9 cellular contexts compared by ENCODE assay signal in genomic region chrX:115147220-115147619, GRCh38. TPM values are rescaled to one million over a fixed set of nuclear protein-coding genes. Genes with fewer than 3 reads are reported as not detected.
DNase-seq lines count a peak whose midpoint lies in the region; ATAC-seq and TF ChIP-seq lines count a peak whose summit lies in the region.
"Had no signal": no experiment of that assay in that cellular context is flagged by ENCODE, and none has a peak within 500 bp of the region (broad histone marks: within the 10 kb centered on the region; RNA-seq: fewer than 3 reads in every experiment).

No MANE protein-coding gene starts in this region.

- no peaks in the 10 kb centered on the region for H3K36me3 ChIP-seq in Caco-2 (ENCODE audit: control insufficient read depth, insufficient read depth, low read length)

- peaks cover 8% of the 10 kb centered on the region for H3K9me3 Mint-ChIP-seq in Caco-2 (ENCODE audit: unreplicated experiment)
- H3K9me3 Mint-ChIP-seq in activated naive CD4-positive, alpha-beta T cell treated with anti-CD3 and anti-CD28 coated beads, Interleukin-2, amount 50 U/mL, for 72 hours: peaks cover 0 to 13% of the 10 kb centered on the region in 2 donors

- POLR2A ChIA-PET in Caco-2 (lab: Charles Lee): no interaction called here

- intact Hi-C loops in Caco-2 (cut with micrococcal nuclease; ENCODE audit: unreplicated experiment): loop anchor here (2.0 to 5.0 kb wide), 3 partner anchors 520 to 1218 kb away; no protein-coding TSS in a partner anchor

- in situ Hi-C loops in astrocyte of the spinal cord (cut with HindIII; ENCODE audit: low sequenced_read_pairs): no loop called here

- H3K36me3 Mint-ChIP-seq in Caco-2 (ENCODE audit: insufficient read depth, unreplicated experiment): no peaks in the 10 kb centered on the region
- no peaks in the 10 kb centered on the region for H3K36me3 Mint-ChIP-seq in activated naive CD4-positive, alpha-beta T cell treated with anti-CD3 and anti-CD28 coated beads, Interleukin-2, amount 50 U/mL, for 72 hours

- H3K27me3 Mint-ChIP-seq in Caco-2 (ENCODE audit: insufficient read depth, unreplicated experiment): peaks cover 3% of the 10 kb centered on the region

- no peak overlapping the region for H3K4me3 Mint-ChIP-seq in Caco-2 (ENCODE audit: unreplicated experiment)

- no peaks in the 10 kb centered on the region for H3K4me1 ChIP-seq in Caco-2

- TF ChIP-seq CTCF in Caco-2 (IDR thresholded peaks at IDR 0.05; ENCODE audit: insufficient read depth in 1 of 2, low read depth in 1 of 2, low read length in 1 of 2, severe bottlenecking in 1 of 2, unreplicated experiment in 1 of 2) (peak; percentile 13 to 31), astrocyte of the spinal cord (IDR thresholded peaks at IDR 0.05; ENCODE audit: low read depth, low read length) (peak; percentile 44)

- ATAC-seq in HG03565 (IDR thresholded peaks at IDR 0.05; ENCODE audit: unreplicated experiment) (no peak), HG02870 (IDR thresholded peaks at IDR 0.05; ENCODE audit: unreplicated experiment) (no peak)
- no peak for ATAC-seq in activated naive CD4-positive, alpha-beta T cell treated with anti-CD3 and anti-CD28 coated beads, Interleukin-2, amount 50 U/mL, for 72 hours

- H3K4me1 Mint-ChIP-seq in Caco-2 (ENCODE audit: low read depth, unreplicated experiment): no peaks in the 10 kb centered on the region

- no TSS peak for BruUV-seq in Caco-2 (replicated peaks; lab: Mats Ljungman, UMichigan)

- no peak overlapping the region for H3K4me3 ChIP-seq in Caco-2 (ENCODE audit: low read depth, low read length)
- no peak overlapping the region for H3K4me3 ChIP-seq in astrocyte of the spinal cord (ENCODE audit: low read depth, low read length)

- no peaks in the 10 kb centered on the region for H3K9me3 ChIP-seq in Caco-2

- CTCF ChIA-PET in Caco-2 (lab: Charles Lee): no interaction called here

- no peaks in the 10 kb centered on the region for H3K27me3 ChIP-seq in Caco-2 (replicated peaks; ENCODE audit: control insufficient read depth, insufficient read depth, low read length)

- DNase-seq in Caco-2 (no peak), HuH-7 (ENCODE audit: low spot score) (peak; percentile 1), astrocyte of the spinal cord (ENCODE audit: low read depth, low spot score) (peak; percentile 29), medulla oblongata (ENCODE audit: extremely low spot score) (peak; percentile 2)
- DNase-seq in activated CD4-positive, alpha-beta T cell treated with anti-CD3 and anti-CD28 coated beads, Interleukin-2, amount 50 U/mL, for 48 hours: no peak
- no peak for DNase-seq in activated naive CD4-positive, alpha-beta T cell treated with anti-CD3 and anti-CD28 coated beads, Interleukin-2, amount 50 U/mL, for 72 hours (ENCODE audit: low spot score in 2 of 2)
- DNase-seq: stimulated activated CD4-positive, alpha-beta T cell treated with anti-CD3 and anti-CD28 coated beads, Interleukin-15, amount 100 ng/mL, for 24 hours had no signal

- no peak overlapping the region for H3K27ac Mint-ChIP-seq in Caco-2 (ENCODE audit: unreplicated experiment)
- no peak overlapping the region for H3K27ac Mint-ChIP-seq in activated naive CD4-positive, alpha-beta T cell treated with anti-CD3 and anti-CD28 coated beads, Interleukin-2, amount 50 U/mL, for 72 hours

RNA-seq across cellular contexts. Expression of gene RBMXL3, which starts 42.0 kb away (rescaled TPM):
- total RNA-seq in Caco-2 (2022): not detected in 2 replicates
- not detected for total RNA-seq in activated naive CD4-positive, alpha-beta T cell treated with anti-CD3 and anti-CD28 coated beads, Interleukin-2, amount 50 U/mL, for 72 hours

Comparison
In these comparisons a context has a peak if more than half of its experiments do, and no peak if none do; other contexts are left out.
1. DNase-seq: peak in HuH-7 (single experiment), astrocyte of the spinal cord (single experiment) and medulla oblongata (single experiment); none in Caco-2 (0 of 2), activated CD4-positive, alpha-beta T cell treated with anti-CD3 and anti-CD28 coated beads, Interleukin-2, amount 50 U/mL, for 48 hours (0 of 2) and activated naive CD4-positive, alpha-beta T cell treated with anti-CD3 and anti-CD28 coated beads, Interleukin-2, amount 50 U/mL, for 72 hours (0 of 2).